8 cellular contexts compared by ENCODE assay signal in the genomic region with DNA sequence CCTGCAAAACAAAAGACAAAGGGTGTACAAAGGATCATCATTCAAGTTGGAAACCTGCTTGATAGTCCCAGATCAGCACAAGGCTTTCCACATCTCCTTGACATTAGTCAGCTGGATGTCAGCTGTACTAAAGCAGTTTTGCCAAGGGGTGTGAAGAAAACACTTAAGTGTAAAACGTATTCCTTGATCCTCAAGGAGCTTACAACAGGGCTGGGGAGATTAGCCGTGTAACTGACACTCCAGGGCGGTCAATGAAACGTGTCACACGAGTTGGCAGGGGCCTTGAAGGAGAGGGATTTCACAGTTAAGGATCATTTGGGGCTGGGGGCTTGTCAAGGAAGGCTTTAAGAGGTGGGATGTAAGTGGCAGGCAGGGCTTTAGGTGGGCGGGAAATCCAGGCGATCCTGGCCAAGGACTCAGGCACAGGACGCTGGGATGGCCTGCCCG. TPM values are rescaled to one million over a fixed set of nuclear protein-coding genes. Genes with fewer than 3 reads are reported as not detected.
A peak's percentile ranks its signal among the peaks of the same experiment; 100 is the strongest.
DNase-seq lines count a peak whose midpoint lies in the region; ATAC-seq, FAIRE-seq and TF ChIP-seq lines count a peak whose summit lies in the region.

No MANE protein-coding gene starts in this region.

- no peaks in the 10 kb centered on the region for H3K9me3 Mint-ChIP-seq in activated T-cell treated with anti-CD3 and anti-CD28 coated beads, Interleukin-2, amount 50 U/mL, for 72 hours
- H3K9me3 Mint-ChIP-seq in activated naive CD8-positive, alpha-beta T cell (ENCODE audit: low read depth) = no peaks in the 10 kb centered on the region
- peaks cover 11% of the 10 kb centered on the region for H3K9me3 Mint-ChIP-seq in stimulated activated effector memory CD8-positive, alpha-beta T cell treated with anti-CD3 and anti-CD28 coated beads, Interleukin-12 subunit alpha, Interleukin-12 subunit beta, amount 100 ng/mL, for 72 hours

- H3K36me3 ChIP-seq in iPS-15b (ENCODE audit: control insufficient read depth, insufficient read depth, low read length) = no peaks in the 10 kb centered on the region

- peak overlapping the region; percentile 77 for H3K4me3 ChIP-seq in iPS-15b (ENCODE audit: low read depth, low read length)

- H3K27me3 ChIP-seq in iPS-15b (ENCODE audit: control insufficient read depth, insufficient read depth, low read length) = peaks cover 12% of the 10 kb centered on the region

- H3K9ac ChIP-seq in iPS-15b (ENCODE audit: low read depth, low read length) = peak overlapping the region; percentile 40

- no peak for FAIRE-seq in GM12892 (lab: Jason Lieb, UNC)

- H3K27me3 Mint-ChIP-seq in activated T-cell treated with anti-CD3 and anti-CD28 coated beads, Interleukin-2, amount 50 U/mL, for 72 hours (ENCODE audit: low read depth) = peaks cover 11% of the 10 kb centered on the region
- H3K27me3 Mint-ChIP-seq in activated naive CD8-positive, alpha-beta T cell = peaks cover 25% of the 10 kb centered on the region

- peaks cover 3% of the 10 kb centered on the region for H3K4me1 ChIP-seq in iPS-15b (ENCODE audit: control insufficient read depth, insufficient read depth, low read length)

- no peak for ATAC-seq in activated T-cell treated with anti-CD3 and anti-CD28 coated beads, Interleukin-2, amount 50 U/mL, for 72 hours (replicated peaks in 1 of 2)
- no peak for ATAC-seq in stimulated activated effector memory CD8-positive, alpha-beta T cell treated with anti-CD3 and anti-CD28 coated beads, Interleukin-12 subunit alpha, Interleukin-12 subunit beta, amount 100 ng/mL, for 72 hours

- H3K4me3 Mint-ChIP-seq in activated T-cell treated with anti-CD3 and anti-CD28 coated beads, Interleukin-2, amount 50 U/mL, for 72 hours = peak overlapping the region; percentile 59 to 80
- peak overlapping the region; percentile 85 for H3K4me3 Mint-ChIP-seq in activated naive CD8-positive, alpha-beta T cell
- H3K4me3 Mint-ChIP-seq in stimulated activated effector memory CD8-positive, alpha-beta T cell treated with anti-CD3 and anti-CD28 coated beads, Interleukin-12 subunit alpha, Interleukin-12 subunit beta, amount 100 ng/mL, for 72 hours = peak overlapping the region; percentile 45

- no peak for TF ChIP-seq POLR2A in GM12892 (IDR thresholded peaks at IDR 0.05; ENCODE audit: low read depth, low read length)

- H3K4me1 Mint-ChIP-seq in activated T-cell treated with anti-CD3 and anti-CD28 coated beads, Interleukin-2, amount 50 U/mL, for 72 hours (ENCODE audit: low read depth) = peaks cover 4% of the 10 kb centered on the region
- H3K4me1 Mint-ChIP-seq in activated naive CD8-positive, alpha-beta T cell (ENCODE audit: low read depth) = peaks cover 15% of the 10 kb centered on the region
- H3K4me1 Mint-ChIP-seq in stimulated activated effector memory CD8-positive, alpha-beta T cell treated with anti-CD3 and anti-CD28 coated beads, Interleukin-12 subunit alpha, Interleukin-12 subunit beta, amount 100 ng/mL, for 72 hours = peaks cover 6% of the 10 kb centered on the region

- peak overlapping the region; percentile 17 for H3K27ac Mint-ChIP-seq in activated T-cell treated with anti-CD3 and anti-CD28 coated beads, Interleukin-2, amount 50 U/mL, for 72 hours
- H3K27ac Mint-ChIP-seq in activated naive CD8-positive, alpha-beta T cell = peak overlapping the region; percentile 72
- no peak overlapping the region for H3K27ac Mint-ChIP-seq in stimulated activated effector memory CD8-positive, alpha-beta T cell treated with anti-CD3 and anti-CD28 coated beads, Interleukin-12 subunit alpha, Interleukin-12 subunit beta, amount 100 ng/mL, for 72 hours

- H3K36me3 Mint-ChIP-seq in activated T-cell treated with anti-CD3 and anti-CD28 coated beads, Interleukin-2, amount 50 U/mL, for 72 hours (ENCODE audit: insufficient read depth in 2 of 2) = peaks cover 2 to 3% of the 10 kb centered on the region in 2 donors
- H3K36me3 Mint-ChIP-seq in activated naive CD8-positive, alpha-beta T cell = no peaks in the 10 kb centered on the region
- H3K36me3 Mint-ChIP-seq in stimulated activated effector memory CD8-positive, alpha-beta T cell treated with anti-CD3 and anti-CD28 coated beads, Interleukin-12 subunit alpha, Interleukin-12 subunit beta, amount 100 ng/mL, for 72 hours = no peaks in the 10 kb centered on the region

- H3K9me3 ChIP-seq in iPS-15b (ENCODE audit: control insufficient read depth, insufficient read depth, low read length) = no peaks in the 10 kb centered on the region

- no peak for DNase-seq in activated T-cell treated with anti-CD3 and anti-CD28 coated beads, Interleukin-2, amount 50 U/mL, for 72 hours
- DNase-seq in activated T-cell treated with anti-CD3 and anti-CD28 coated beads for 4 hours = no peak
- no peak for DNase-seq in stimulated activated effector memory CD8-positive, alpha-beta T cell treated with anti-CD3 and anti-CD28 coated beads, Interleukin-12 subunit alpha, Interleukin-12 subunit beta, amount 100 ng/mL, for 72 hours (ENCODE audit: low spot score in 2 of 2)
- no peak for DNase-seq in GOT3 (lab: John Stamatoyannopoulos, UW)
- DNase-seq in ecto neural progenitor cell (ENCODE audit: low spot score) = no peak
- DNase-seq in GM12892 (ENCODE audit: insufficient read length) = no peak

RNA-seq across cellular contexts. Expression of gene CNTLN, which starts 0.4 kb away (rescaled TPM):
- under 1 TPM; 0.22 to 0.67 TPM for total RNA-seq in activated T-cell treated with anti-CD3 and anti-CD28 coated beads, Interleukin-2, amount 50 U/mL, for 72 hours
- 4.9 TPM for polyA plus RNA-seq in GM12892 (2012; ENCODE audit: missing spikeins)
